In the genomic region with DNA sequence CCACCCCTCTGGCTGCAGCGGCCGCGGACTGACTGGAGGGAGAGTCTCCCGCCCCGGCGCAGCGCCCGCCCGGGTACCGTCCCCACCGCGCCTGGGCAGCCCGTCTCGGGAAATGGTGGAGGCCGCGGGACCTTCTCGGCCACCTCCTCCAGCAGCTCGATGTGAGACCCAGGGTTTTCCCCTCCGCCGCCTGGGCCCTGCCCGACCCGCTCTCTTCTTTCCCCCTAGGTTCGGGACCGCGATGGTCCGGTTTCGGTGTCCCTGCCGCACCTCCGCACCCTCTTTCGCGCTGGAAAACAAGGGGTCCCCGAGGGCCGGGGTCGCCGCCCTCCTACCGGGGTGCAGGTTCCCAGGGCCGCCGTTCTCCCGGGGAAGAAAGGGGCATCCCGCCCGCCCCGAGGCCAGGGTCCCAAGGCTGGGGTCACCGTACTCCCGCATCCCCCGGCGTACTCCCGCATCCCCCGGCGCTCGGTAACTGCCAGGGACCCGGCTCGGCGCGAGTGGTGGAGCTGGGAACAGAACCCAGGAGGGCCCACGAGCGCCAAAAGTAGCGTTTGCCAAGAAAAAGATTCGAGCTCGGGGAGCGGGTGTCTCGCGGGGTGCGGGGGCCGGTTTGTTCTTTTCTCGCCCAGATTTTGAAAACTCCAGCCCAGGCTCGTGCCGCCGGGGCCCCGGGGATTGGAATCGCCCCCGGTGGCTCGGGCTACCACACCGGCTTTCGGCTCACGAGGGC, we compare ENCODE assay signal across 1 cellular context.
TF ChIP-seq lines count a peak whose summit lies in the region.

No MANE protein-coding gene starts in this region.

TF ChIP-seq in WTC11, 78 proteins besides CTCF, POLR2A, EP300 and RAD21 (continued from another document):
- TF ChIP-seq CREM (CRISPR knock-in tag; IDR thresholded peaks at IDR 0.05), result no peak
- TF ChIP-seq, protein P1, sequence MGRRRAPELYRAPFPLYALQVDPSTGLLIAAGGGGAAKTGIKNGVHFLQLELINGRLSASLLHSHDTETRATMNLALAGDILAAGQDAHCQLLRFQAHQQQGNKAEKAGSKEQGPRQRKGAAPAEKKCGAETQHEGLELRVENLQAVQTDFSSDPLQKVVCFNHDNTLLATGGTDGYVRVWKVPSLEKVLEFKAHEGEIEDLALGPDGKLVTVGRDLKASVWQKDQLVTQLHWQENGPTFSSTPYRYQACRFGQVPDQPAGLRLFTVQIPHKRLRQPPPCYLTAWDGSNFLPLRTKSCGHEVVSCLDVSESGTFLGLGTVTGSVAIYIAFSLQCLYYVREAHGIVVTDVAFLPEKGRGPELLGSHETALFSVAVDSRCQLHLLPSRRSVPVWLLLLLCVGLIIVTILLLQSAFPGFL (CRISPR knock-in tag; IDR thresholded peaks at IDR 0.05; ENCODE audit: borderline replicate concordance), result no peak
